18 cellular contexts compared by ENCODE assay signal in genomic region chr14:80387563-80387981, GRCh38.
DNase-seq lines count a peak whose midpoint lies in the region; ATAC-seq and TF ChIP-seq lines count a peak whose summit lies in the region.
"Had no signal": no experiment of that assay in that cellular context is flagged by ENCODE, and none has a peak within 500 bp of the region (broad histone marks: within the 10 kb centered on the region; RNA-seq: fewer than 3 reads in every experiment).

No MANE protein-coding gene starts in this region.

- CTCF ChIA-PET in activated CD4-positive, alpha-beta T cell treated with anti-CD3 and anti-CD28 coated beads for 36 hours (lab: Charles Lee), result no interaction called here

- peaks cover 8% of the 10 kb centered on the region for H3K9me3 Mint-ChIP-seq in osteocyte (ENCODE audit: unreplicated experiment)
- H3K9me3 Mint-ChIP-seq in activated CD4-positive, alpha-beta T cell treated with anti-CD3 and anti-CD28 coated beads for 36 hours (ENCODE audit: low read depth), result no peaks in the 10 kb centered on the region
- H3K9me3 Mint-ChIP-seq: activated CD4-positive, alpha-beta T cell treated with anti-CD3 and anti-CD28 coated beads, Interleukin-2, amount 10 ng/mL, durations not matched to agents 7 days and 5 days had no signal

- no peaks in the 10 kb centered on the region for H3K36me3 Mint-ChIP-seq in osteocyte (ENCODE audit: unreplicated experiment)
- H3K36me3 Mint-ChIP-seq in activated CD4-positive, alpha-beta T cell treated with anti-CD3 and anti-CD28 coated beads for 36 hours (ENCODE audit: low read depth), result no peaks in the 10 kb centered on the region

- TF ChIP-seq CTCF in fibroblast of mammary gland (conservative IDR thresholded peaks at IDR 0.05; ENCODE audit: control insufficient read depth, insufficient read depth, low read depth, low read length) (no peak), osteocyte (IDR thresholded peaks at IDR 0.05) (no peak)

- H3K4me3 ChIP-seq in fibroblast of mammary gland (ENCODE audit: control insufficient read depth, low read depth, low read length), result no peak overlapping the region
- H3K4me3 ChIP-seq: body of pancreas, thyroid gland had no signal

- no peaks in the 10 kb centered on the region for H3K27me3 Mint-ChIP-seq in osteocyte (ENCODE audit: unreplicated experiment)
- H3K27me3 Mint-ChIP-seq in activated CD4-positive, alpha-beta T cell treated with anti-CD3 and anti-CD28 coated beads for 36 hours, result no peaks in the 10 kb centered on the region
- H3K27me3 Mint-ChIP-seq: activated CD4-positive, alpha-beta T cell treated with anti-CD3 and anti-CD28 coated beads, Interleukin-2, amount 10 ng/mL, durations not matched to agents 7 days and 5 days; dendritic cell treated with granulocyte-macrophage colony-stimulating factor and Interleukin-4, amounts not matched to agents 40 ng/mL and 50 ng/mL, for 4 days had no signal

- POLR2A ChIA-PET in activated CD4-positive, alpha-beta T cell treated with anti-CD3 and anti-CD28 coated beads for 36 hours (lab: Charles Lee), result no interaction called here

- intact Hi-C loops in Right ventricle myocardium inferior (cut with DNase I) (no loop called here), cardiac septum (cut with DNase I) (no loop called here)
- intact Hi-C loops in activated CD4-positive, alpha-beta T cell treated with anti-CD3 and anti-CD28 coated beads for 36 hours (cut with DNase I, micrococcal nuclease), result no loop called here

- H3K4me3 Mint-ChIP-seq in osteocyte (ENCODE audit: unreplicated experiment), result no peak overlapping the region
- no peak overlapping the region for H3K4me3 Mint-ChIP-seq in activated CD4-positive, alpha-beta T cell treated with anti-CD3 and anti-CD28 coated beads for 36 hours
- H3K4me3 Mint-ChIP-seq: activated CD4-positive, alpha-beta T cell treated with anti-CD3 and anti-CD28 coated beads, Interleukin-2, amount 10 ng/mL, durations not matched to agents 7 days and 5 days; dendritic cell treated with granulocyte-macrophage colony-stimulating factor and Interleukin-4, amounts not matched to agents 40 ng/mL and 50 ng/mL, for 4 days had no signal

- peaks cover 60% of the 10 kb centered on the region for H3K4me1 Mint-ChIP-seq in osteocyte (ENCODE audit: unreplicated experiment)
- no peaks in the 10 kb centered on the region for H3K4me1 Mint-ChIP-seq in activated CD4-positive, alpha-beta T cell treated with anti-CD3 and anti-CD28 coated beads for 36 hours
- H3K4me1 Mint-ChIP-seq: activated CD4-positive, alpha-beta T cell treated with anti-CD3 and anti-CD28 coated beads, Interleukin-2, amount 10 ng/mL, durations not matched to agents 7 days and 5 days had no signal

- peak overlapping the region; percentile 89 for H3K27ac Mint-ChIP-seq in osteocyte (ENCODE audit: unreplicated experiment)
- no peak overlapping the region for H3K27ac Mint-ChIP-seq in activated CD4-positive, alpha-beta T cell treated with anti-CD3 and anti-CD28 coated beads for 36 hours
- H3K27ac Mint-ChIP-seq: activated CD4-positive, alpha-beta T cell treated with anti-CD3 and anti-CD28 coated beads, Interleukin-2, amount 10 ng/mL, durations not matched to agents 7 days and 5 days; dendritic cell treated with granulocyte-macrophage colony-stimulating factor and Interleukin-4, amounts not matched to agents 40 ng/mL and 50 ng/mL, for 4 days had no signal

- ATAC-seq in Right ventricle myocardium inferior, result peak; percentile 39
- ATAC-seq in activated CD4-positive, alpha-beta T cell treated with anti-CD3 and anti-CD28 coated beads for 36 hours, result no peak
- ATAC-seq: body of pancreas, left cardiac atrium had no signal

- no peak for DNase-seq in Right ventricle myocardium inferior (ENCODE audit: missing footprints)
- DNase-seq in cardiac septum (ENCODE audit: low spot score), result no peak
- peak; percentile 47 for DNase-seq in fibroblast of mammary gland (ENCODE audit: low read depth)
- DNase-seq in osteocyte (ENCODE audit: extremely low spot score, unreplicated experiment), result no peak
- no peak for DNase-seq in epidermal melanocyte (ENCODE audit: insufficient read length, low spot score)
- DNase-seq in activated CD4-positive, alpha-beta T cell treated with anti-CD3 and anti-CD28 coated beads for 36 hours, result no peak
- no peak for DNase-seq in stimulated activated CD4-positive, alpha-beta T cell treated with anti-CD3 and anti-CD28 coated beads, Interleukin-12 subunit alpha, Interleukin-12 subunit beta, amount 100 ng/mL, for 4 hours
- DNase-seq in NCI-H2107 treated with DMSO at 0.1 percent for 48 hours (lab: John Stamatoyannopoulos, UW; ENCODE audit: unreplicated experiment), result no peak
- DNase-seq: 8988T; activated CD4-positive, alpha-beta T cell treated with anti-CD3 and anti-CD28 coated beads, Interleukin-2, amount 10 ng/mL, durations not matched to agents 7 days and 5 days; activated naive CD4-positive, alpha-beta T cell; body of pancreas; DMS53; GOT3; left cardiac atrium; small intestine; thyroid gland had no signal
